ENCODE assay signal across 21 cellular contexts in the genomic region with DNA sequence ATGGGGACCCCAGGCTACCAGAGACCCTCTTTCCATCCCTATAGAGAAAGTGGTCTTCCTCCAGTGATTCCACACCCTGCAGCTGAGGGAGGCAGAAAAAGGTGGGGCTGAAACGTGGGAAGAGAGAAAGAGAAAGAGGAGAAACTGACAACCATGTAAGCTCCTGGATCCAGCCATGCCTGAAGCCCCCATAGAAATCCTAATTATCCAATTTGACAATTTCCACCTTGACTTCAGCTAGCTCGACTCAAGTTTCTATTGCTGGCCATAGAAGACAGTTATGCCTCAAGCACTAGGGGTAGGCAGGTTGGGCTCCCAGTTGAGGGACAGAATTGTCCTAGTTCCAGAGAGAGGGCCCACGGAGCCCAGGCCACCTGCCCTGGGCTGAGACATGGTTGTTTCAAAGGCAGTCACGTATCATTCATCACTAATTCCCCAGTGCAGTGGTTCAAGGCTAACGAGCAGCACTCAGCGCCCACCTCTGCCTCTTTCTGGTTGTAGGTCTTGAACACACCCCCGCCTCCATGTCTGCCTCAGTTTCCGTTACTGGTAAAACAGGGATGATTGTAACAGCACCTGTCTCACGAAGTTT. TPM values are rescaled to one million over a fixed set of nuclear protein-coding genes. Genes with fewer than 3 reads are reported as not detected.
DNase-seq lines count a peak whose midpoint lies in the region; ATAC-seq, FAIRE-seq and TF ChIP-seq lines count a peak whose summit lies in the region.
"Had no signal": no experiment of that assay in that cellular context is flagged by ENCODE, and none has a peak within 500 bp of the region (broad histone marks: within the 10 kb centered on the region; RNA-seq: fewer than 3 reads in every experiment).

No MANE protein-coding gene starts in this region.

- peaks cover 36% of the 10 kb centered on the region for H3K36me3 Mint-ChIP-seq in CD4-positive, CD25-positive, alpha-beta regulatory T cell
- H3K36me3 Mint-ChIP-seq in naive B cell: peaks cover 15 to 23% of the 10 kb centered on the region in 2 donors

- FAIRE-seq in GM12891 (lab: Jason Lieb, UNC): peak; percentile 88

- no peaks in the 10 kb centered on the region for H3K27me3 ChIP-seq in CD4-positive, CD25-positive, alpha-beta regulatory T cell (ENCODE audit: control insufficient read depth, insufficient read depth, low read length)
- H3K27me3 ChIP-seq: MG63, stomach had no signal

- H3K27ac ChIP-seq in CD4-positive, CD25-positive, alpha-beta regulatory T cell (ENCODE audit: insufficient read depth, low read length, poor library complexity, severe bottlenecking): no peak overlapping the region
- H3K27ac ChIP-seq: stomach had no signal

- H3K4me3 Mint-ChIP-seq in CD4-positive, CD25-positive, alpha-beta regulatory T cell: peak overlapping the region in 1 of 4 donors; percentile 29
- peak overlapping the region; percentile 3 to 82 (median 75) for H3K4me3 Mint-ChIP-seq in naive B cell

- DNase-seq in CD4-positive, CD25-positive, alpha-beta regulatory T cell: peak in 1 of 3 donors; percentile 21
- no peak for DNase-seq in GM12891 (ENCODE audit: insufficient read length, low spot score)
- peak; percentile 1 for DNase-seq in activated CD8-positive, alpha-beta memory T cell treated with anti-CD3 and anti-CD28 coated beads, Interleukin-2, amount 50 U/mL, for 4 hours
- no peak for DNase-seq in naive B cell
- DNase-seq in inferior parietal cortex (ENCODE audit: extremely low spot score): no peak
- DNase-seq in NCI-H82 (lab: John Stamatoyannopoulos, UW): no peak
- DNase-seq in UCSD-AML1 (lab: John Stamatoyannopoulos, UW; ENCODE audit: unreplicated experiment): no peak
- DNase-seq: C1 segment of cervical spinal cord; caudate nucleus; left cardiac atrium; NCI-H2171; right cardiac atrium; stimulated activated CD4-positive, alpha-beta T cell treated with anti-CD3 and anti-CD28 coated beads, Interleukin-4, amount 100 ng/mL, for 1 hour; stomach had no signal

- no peak overlapping the region for H3K4me3 ChIP-seq in CD4-positive, CD25-positive, alpha-beta regulatory T cell (ENCODE audit: low read depth, low read length)
- H3K4me3 ChIP-seq: MG63, stomach had no signal

- TF ChIP-seq POLR2A in GM12891 (IDR thresholded peaks at IDR 0.05; ENCODE audit: low read depth, low read length): no peak

- H3K9me3 ChIP-seq in CD4-positive, CD25-positive, alpha-beta regulatory T cell (ENCODE audit: control insufficient read depth in 2 of 2, low read length in 2 of 2): no peaks in the 10 kb centered on the region
- H3K9me3 ChIP-seq: SK-N-SH had no signal

- peaks cover 5 to 54% (median 11%) of the 10 kb centered on the region in 4 donors for H3K4me1 Mint-ChIP-seq in CD4-positive, CD25-positive, alpha-beta regulatory T cell
- H3K4me1 Mint-ChIP-seq in naive B cell: peaks cover 42 to 67% (median 56%) of the 10 kb centered on the region in 3 donors

- H3K9me3 Mint-ChIP-seq in CD4-positive, CD25-positive, alpha-beta regulatory T cell: peaks cover 0 to 3% (median 0%) of the 10 kb centered on the region in 7 donors
- peaks cover 0 to 10% (median 0%) of the 10 kb centered on the region in 7 donors for H3K9me3 Mint-ChIP-seq in naive B cell

- no peak for ATAC-seq in CD4-positive, CD25-positive, alpha-beta regulatory T cell (ENCODE audit: low read depth in 2 of 2)
- no peak for ATAC-seq in naive B cell (ENCODE audit: low read depth in 2 of 2)
- no peak for ATAC-seq in HG03457 (IDR thresholded peaks at IDR 0.05; ENCODE audit: unreplicated experiment)
- ATAC-seq: right cardiac atrium had no signal

- peaks cover 3% of the 10 kb centered on the region for H3K4me1 ChIP-seq in CD4-positive, CD25-positive, alpha-beta regulatory T cell (ENCODE audit: control insufficient read depth, insufficient read depth, low read length, poor library complexity, severe bottlenecking)

- no peaks in the 10 kb centered on the region for H3K27me3 Mint-ChIP-seq in CD4-positive, CD25-positive, alpha-beta regulatory T cell
- H3K27me3 Mint-ChIP-seq in naive B cell: no peaks in the 10 kb centered on the region

- peak overlapping the region in 2 of 3 donors; percentile 36 to 47 for H3K27ac Mint-ChIP-seq in CD4-positive, CD25-positive, alpha-beta regulatory T cell
- H3K27ac Mint-ChIP-seq in naive B cell: peak overlapping the region; percentile 57 to 93 (median 88)
- H3K27ac Mint-ChIP-seq: activated naive CD4-positive, alpha-beta T cell treated with anti-CD3 and anti-CD28 coated beads, Interleukin-2, amount 50 U/mL, for 72 hours; H9 had no signal

- peaks cover 47% of the 10 kb centered on the region for H3K36me3 ChIP-seq in CD4-positive, CD25-positive, alpha-beta regulatory T cell (ENCODE audit: control insufficient read depth, insufficient read depth, low read length)
- H3K36me3 ChIP-seq: MG63, stomach had no signal

TF ChIP-seq in GM12891, 5 proteins besides CTCF, POLR2A, EP300 and RAD21:
- TF ChIP-seq TAF1 (IDR thresholded peaks at IDR 0.05; ENCODE audit: low read depth, low read length) (no peak), PAX5 (IDR thresholded peaks at IDR 0.05; ENCODE audit: insufficient read depth, low read length, severe bottlenecking) (no peak), SPI1 (IDR thresholded peaks at IDR 0.05; ENCODE audit: low read depth, low read length) (no peak), POU2F2 (IDR thresholded peaks at IDR 0.05; ENCODE audit: low read depth, low read length) (no peak), POLR2AphosphoS5 (IDR thresholded peaks at IDR 0.05; ENCODE audit: low read depth, low read length) (no peak)

RNA-seq across cellular contexts. Expression of a gene that starts 39.8 kb away (rescaled TPM):
- 47.7 TPM for total RNA-seq in CD4-positive, CD25-positive, alpha-beta regulatory T cell
- polyA plus RNA-seq in CD4-positive, CD25-positive, alpha-beta regulatory T cell: 10 to 100 TPM; 32.1 to 50.1 (median 41.0) TPM
- 59.7 TPM for polyA plus RNA-seq in GM12891 (2012; ENCODE audit: low read depth, missing spikeins)
- polyA plus RNA-seq in naive B cell (ENCODE audit: low read depth in 6 of 6): 10 to 100 TPM; 49.2 to 66.0 (median 57.7) TPM

RNA-seq across cellular contexts. Expression of a gene that starts 44.5 kb away (rescaled TPM):
- 158 TPM for total RNA-seq in CD4-positive, CD25-positive, alpha-beta regulatory T cell
- 100 to 1,000 TPM; 189 to 222 (median 207) TPM for polyA plus RNA-seq in CD4-positive, CD25-positive, alpha-beta regulatory T cell
- polyA plus RNA-seq in GM12891 (2012; ENCODE audit: low read depth, missing spikeins): 42.6 TPM
- polyA plus RNA-seq in naive B cell (ENCODE audit: low read depth in 6 of 6): 100 to 1,000 TPM; 227 to 320 (median 275) TPM
- total RNA-seq: G401, H9, myocyte had no signal
